ENCODE assay signal across 18 cellular contexts in genomic region chr22:37996515-37997246, GRCh38. TPM values are rescaled to one million over a fixed set of nuclear protein-coding genes. Genes with fewer than 3 reads are reported as not detected.
DNase-seq lines count a peak whose midpoint lies in the region; ATAC-seq and TF ChIP-seq lines count a peak whose summit lies in the region.
"Had no signal": no experiment of that assay in that cellular context is flagged by ENCODE, and none has a peak within 500 bp of the region (broad histone marks: within the 10 kb centered on the region; RNA-seq: fewer than 3 reads in every experiment).

No MANE protein-coding gene starts in this region.

- peak overlapping the region; percentile 78 for H3K27ac Mint-ChIP-seq in CD8-positive, alpha-beta T cell
- H3K27ac Mint-ChIP-seq in activated naive CD8-positive, alpha-beta T cell treated with anti-CD3 and anti-CD28 coated beads, Interleukin-2, amount 50 U/mL, for 24 hours = peak overlapping the region; percentile 44

- H3K9me3 Mint-ChIP-seq in CD8-positive, alpha-beta T cell = no peaks in the 10 kb centered on the region
- no peaks in the 10 kb centered on the region for H3K9me3 Mint-ChIP-seq in activated naive CD8-positive, alpha-beta T cell treated with anti-CD3 and anti-CD28 coated beads, Interleukin-2, amount 50 U/mL, for 24 hours

- CTCF ChIA-PET in CD8-positive, alpha-beta T cell (lab: Charles Lee) = no interaction called here

- peaks cover 33% of the 10 kb centered on the region for H3K4me1 Mint-ChIP-seq in CD8-positive, alpha-beta T cell (ENCODE audit: low read depth)
- peaks cover 13% of the 10 kb centered on the region for H3K4me1 Mint-ChIP-seq in activated naive CD8-positive, alpha-beta T cell treated with anti-CD3 and anti-CD28 coated beads, Interleukin-2, amount 50 U/mL, for 24 hours

- ATAC-seq in CD8-positive, alpha-beta T cell = no peak
- no peak for ATAC-seq in activated naive CD8-positive, alpha-beta T cell treated with anti-CD3 and anti-CD28 coated beads, Interleukin-2, amount 50 U/mL, for 24 hours
- ATAC-seq in HG03520 (IDR thresholded peaks at IDR 0.05; ENCODE audit: unreplicated experiment) (no peak), GM19324 (IDR thresholded peaks at IDR 0.05; ENCODE audit: low FRiP score, unreplicated experiment) (no peak)

- H3K9me3 ChIP-seq in CD8-positive, alpha-beta T cell (ENCODE audit: low read length) = no peaks in the 10 kb centered on the region
- H3K9me3 ChIP-seq: BE2C, SJSA1, stomach had no signal

- no peaks in the 10 kb centered on the region for H3K27me3 ChIP-seq in CD8-positive, alpha-beta T cell (ENCODE audit: insufficient read depth, low read length)
- H3K27me3 ChIP-seq: BE2C, SJSA1 had no signal

- no peak for DNase-seq in CD8-positive, alpha-beta T cell
- DNase-seq in NAMALWA (ENCODE audit: low spot score) (peak; percentile 36), myocyte (ENCODE audit: low read depth) (peak; percentile 42), pons (ENCODE audit: low spot score) (no peak), NCI-H128 (lab: John Stamatoyannopoulos, UW; ENCODE audit: unreplicated experiment) (no peak)
- DNase-seq in activated naive CD8-positive, alpha-beta T cell treated with anti-CD3 and anti-CD28 coated beads, Interleukin-2, amount 50 U/mL, for 24 hours = no peak
- DNase-seq: activated CD4-positive, CD25-positive, alpha-beta regulatory T cell; hippocampal formation; NCI-H446; stomach had no signal

- H3K36me3 Mint-ChIP-seq in CD8-positive, alpha-beta T cell = no peaks in the 10 kb centered on the region
- no peaks in the 10 kb centered on the region for H3K36me3 Mint-ChIP-seq in activated naive CD8-positive, alpha-beta T cell treated with anti-CD3 and anti-CD28 coated beads, Interleukin-2, amount 50 U/mL, for 24 hours (ENCODE audit: low read depth)

- intact Hi-C loops in CD8-positive, alpha-beta T cell (cut with DNase I, micrococcal nuclease) = no loop called here

- no peaks in the 10 kb centered on the region for H3K36me3 ChIP-seq in CD8-positive, alpha-beta T cell (ENCODE audit: insufficient read depth, low read length)
- H3K36me3 ChIP-seq: BE2C, SJSA1, stomach had no signal

- no peak overlapping the region for H3K4me3 ChIP-seq in CD8-positive, alpha-beta T cell (ENCODE audit: low read depth, low read length)
- H3K4me3 ChIP-seq: SJSA1, stomach had no signal

- TF ChIP-seq CTCF in CD8-positive, alpha-beta T cell (IDR thresholded peaks at IDR 0.05) = no peak

- no peaks in the 10 kb centered on the region for H3K27me3 Mint-ChIP-seq in CD8-positive, alpha-beta T cell (ENCODE audit: low read depth)
- H3K27me3 Mint-ChIP-seq in activated naive CD8-positive, alpha-beta T cell treated with anti-CD3 and anti-CD28 coated beads, Interleukin-2, amount 50 U/mL, for 24 hours = no peaks in the 10 kb centered on the region

- no peak overlapping the region for H3K4me3 Mint-ChIP-seq in CD8-positive, alpha-beta T cell
- no peak overlapping the region for H3K4me3 Mint-ChIP-seq in activated naive CD8-positive, alpha-beta T cell treated with anti-CD3 and anti-CD28 coated beads, Interleukin-2, amount 50 U/mL, for 24 hours

- POLR2A ChIA-PET in CD8-positive, alpha-beta T cell (lab: Charles Lee) = no interaction called here

- H3K4me1 ChIP-seq in CD8-positive, alpha-beta T cell (ENCODE audit: insufficient read depth, low read length) = peaks cover 45% of the 10 kb centered on the region
- H3K4me1 ChIP-seq: parathyroid adenoma had no signal

- peak overlapping the region; percentile 35 for H3K27ac ChIP-seq in CD8-positive, alpha-beta T cell (ENCODE audit: low read depth, low read length)
- H3K27ac ChIP-seq: HL-60, parathyroid adenoma, SJSA1, stomach had no signal

RNA-seq across cellular contexts. Expression of gene SOX10, which starts 12.3 kb away (rescaled TPM):
- not detected for total RNA-seq in CD8-positive, alpha-beta T cell
- total RNA-seq in myocyte = not detected in 2 replicates
- polyA plus RNA-seq in myocyte (2012) = 0.09 TPM
- total RNA-seq: M059J, SJSA1 had no signal

RNA-seq across cellular contexts. Expression of gene POLR2F, which starts 43.2 kb away (rescaled TPM):
- 10 to 100 TPM; 22.7 to 25.6 TPM for total RNA-seq in CD8-positive, alpha-beta T cell
- 40.9 and 43.5 TPM in 2 replicates for total RNA-seq in myocyte
- 141 TPM for polyA plus RNA-seq in myocyte (2012)

RNA-seq across cellular contexts. Expression of gene C22orf23, which starts 43.3 kb away (rescaled TPM):
- under 1 TPM in 1 of 2 experiments, not detected in 1; 0.43 TPM for total RNA-seq in CD8-positive, alpha-beta T cell
- 0.53 and 0.62 TPM in 2 replicates for total RNA-seq in myocyte
- 7.4 TPM for polyA plus RNA-seq in myocyte (2012)
- total RNA-seq: lower leg skin, SJSA1, stomach had no signal

Comparison
In these comparisons a context has a peak if more than half of its experiments do, and no peak if none do; other contexts are left out.
1. DNase-seq: peak in NAMALWA (single experiment) and myocyte (single experiment); none in CD8-positive, alpha-beta T cell (0 of 7), activated naive CD8-positive, alpha-beta T cell treated with anti-CD3 and anti-CD28 coated beads, Interleukin-2, amount 50 U/mL, for 24 hours (single experiment), pons (single experiment) and NCI-H128 (single experiment).